ENCODE assay signal across 2 cellular contexts in the genomic region with DNA sequence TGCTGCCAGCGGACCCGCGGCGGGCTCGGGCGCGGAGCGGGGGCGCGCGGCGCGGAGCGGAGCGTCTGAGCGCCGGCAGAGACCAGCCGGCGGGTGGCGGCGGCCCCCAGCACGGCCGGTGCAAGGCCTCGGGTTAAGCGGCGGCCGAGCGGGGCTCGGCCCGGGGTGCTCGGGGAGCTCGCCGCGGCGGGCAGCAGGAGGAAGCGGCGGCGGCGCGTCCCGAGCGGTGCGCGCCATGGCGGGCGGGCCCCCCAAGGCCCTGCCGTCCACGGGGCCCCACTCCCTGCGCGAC.
TF ChIP-seq lines count a peak whose summit lies in the region.

No MANE protein-coding gene starts in this region.

TF ChIP-seq in K562, 482 proteins besides CTCF, POLR2A, EP300 and RAD21 (continues in another document):
- TF ChIP-seq GATAD2B (IDR thresholded peaks at IDR 0.05; ENCODE audit: borderline replicate concordance), result peak; percentile 51; the same call in 1 of the 2 replicates
- TF ChIP-seq, protein P1, sequence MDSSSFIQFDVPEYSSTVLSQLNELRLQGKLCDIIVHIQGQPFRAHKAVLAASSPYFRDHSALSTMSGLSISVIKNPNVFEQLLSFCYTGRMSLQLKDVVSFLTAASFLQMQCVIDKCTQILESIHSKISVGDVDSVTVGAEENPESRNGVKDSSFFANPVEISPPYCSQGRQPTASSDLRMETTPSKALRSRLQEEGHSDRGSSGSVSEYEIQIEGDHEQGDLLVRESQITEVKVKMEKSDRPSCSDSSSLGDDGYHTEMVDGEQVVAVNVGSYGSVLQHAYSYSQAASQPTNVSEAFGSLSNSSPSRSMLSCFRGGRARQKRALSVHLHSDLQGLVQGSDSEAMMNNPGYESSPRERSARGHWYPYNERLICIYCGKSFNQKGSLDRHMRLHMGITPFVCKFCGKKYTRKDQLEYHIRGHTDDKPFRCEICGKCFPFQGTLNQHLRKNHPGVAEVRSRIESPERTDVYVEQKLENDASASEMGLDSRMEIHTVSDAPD (CRISPR knock-in tag; IDR thresholded peaks at IDR 0.05), result no peak
- TF ChIP-seq FOXP1 (CRISPR knock-in tag; IDR thresholded peaks at IDR 0.05), result no peak
- 0 out of 2 replicates have a peak, but pooled peaks have one; percentile 37 for TF ChIP-seq ZNF175 (CRISPR knock-in tag; IDR thresholded peaks at IDR 0.05; ENCODE audit: low read depth)
- TF ChIP-seq HNRNPL (IDR thresholded peaks at IDR 0.05; ENCODE audit: low read depth, low read length), result peak; percentile 0; the same call in 1 of the 2 replicates
- TF ChIP-seq, protein P2, sequence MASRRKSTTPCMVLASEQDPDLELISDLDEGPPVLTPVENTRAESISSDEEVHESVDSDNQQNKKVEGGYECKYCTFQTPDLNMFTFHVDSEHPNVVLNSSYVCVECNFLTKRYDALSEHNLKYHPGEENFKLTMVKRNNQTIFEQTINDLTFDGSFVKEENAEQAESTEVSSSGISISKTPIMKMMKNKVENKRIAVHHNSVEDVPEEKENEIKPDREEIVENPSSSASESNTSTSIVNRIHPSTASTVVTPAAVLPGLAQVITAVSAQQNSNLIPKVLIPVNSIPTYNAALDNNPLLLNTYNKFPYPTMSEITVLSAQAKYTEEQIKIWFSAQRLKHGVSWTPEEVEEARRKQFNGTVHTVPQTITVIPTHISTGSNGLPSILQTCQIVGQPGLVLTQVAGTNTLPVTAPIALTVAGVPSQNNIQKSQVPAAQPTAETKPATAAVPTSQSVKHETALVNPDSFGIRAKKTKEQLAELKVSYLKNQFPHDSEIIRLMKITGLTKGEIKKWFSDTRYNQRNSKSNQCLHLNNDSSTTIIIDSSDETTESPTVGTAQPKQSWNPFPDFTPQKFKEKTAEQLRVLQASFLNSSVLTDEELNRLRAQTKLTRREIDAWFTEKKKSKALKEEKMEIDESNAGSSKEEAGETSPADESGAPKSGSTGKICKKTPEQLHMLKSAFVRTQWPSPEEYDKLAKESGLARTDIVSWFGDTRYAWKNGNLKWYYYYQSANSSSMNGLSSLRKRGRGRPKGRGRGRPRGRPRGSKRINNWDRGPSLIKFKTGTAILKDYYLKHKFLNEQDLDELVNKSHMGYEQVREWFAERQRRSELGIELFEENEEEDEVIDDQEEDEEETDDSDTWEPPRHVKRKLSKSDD (conservative IDR thresholded peaks at IDR 0.05; ENCODE audit: low read length), result no peak
- TF ChIP-seq FOXA3 (CRISPR knock-in tag; conservative IDR thresholded peaks at IDR 0.05 in 1 of 2, IDR thresholded peaks at IDR 0.05 in 1 of 2), result no peak
- no peak for TF ChIP-seq CHD2 (IDR thresholded peaks at IDR 0.05; ENCODE audit: low read depth, low read length)
- peak; percentile 76; the same call in 1 of the 2 replicates for TF ChIP-seq PHF8 (IDR thresholded peaks at IDR 0.05; ENCODE audit: borderline replicate concordance, low read length)
- peak; percentile 60 for TF ChIP-seq CCNT2 (IDR thresholded peaks at IDR 0.05; ENCODE audit: borderline replicate concordance, extremely low read depth, insufficient read length, low read depth, low read length)
- peak; percentile 57; the same call in 1 of the 2 replicates for TF ChIP-seq SIN3B (IDR thresholded peaks at IDR 0.05; ENCODE audit: low read depth)
- no peak for TF ChIP-seq RBM17 (IDR thresholded peaks at IDR 0.05; ENCODE audit: borderline replicate concordance, low read depth, low read length)
- TF ChIP-seq LCOR (CRISPR knock-in tag; IDR thresholded peaks at IDR 0.05), result no peak
- TF ChIP-seq RB1 (IDR thresholded peaks at IDR 0.05; ENCODE audit: low read depth), result peak; percentile 65
- TF ChIP-seq, protein P3, sequence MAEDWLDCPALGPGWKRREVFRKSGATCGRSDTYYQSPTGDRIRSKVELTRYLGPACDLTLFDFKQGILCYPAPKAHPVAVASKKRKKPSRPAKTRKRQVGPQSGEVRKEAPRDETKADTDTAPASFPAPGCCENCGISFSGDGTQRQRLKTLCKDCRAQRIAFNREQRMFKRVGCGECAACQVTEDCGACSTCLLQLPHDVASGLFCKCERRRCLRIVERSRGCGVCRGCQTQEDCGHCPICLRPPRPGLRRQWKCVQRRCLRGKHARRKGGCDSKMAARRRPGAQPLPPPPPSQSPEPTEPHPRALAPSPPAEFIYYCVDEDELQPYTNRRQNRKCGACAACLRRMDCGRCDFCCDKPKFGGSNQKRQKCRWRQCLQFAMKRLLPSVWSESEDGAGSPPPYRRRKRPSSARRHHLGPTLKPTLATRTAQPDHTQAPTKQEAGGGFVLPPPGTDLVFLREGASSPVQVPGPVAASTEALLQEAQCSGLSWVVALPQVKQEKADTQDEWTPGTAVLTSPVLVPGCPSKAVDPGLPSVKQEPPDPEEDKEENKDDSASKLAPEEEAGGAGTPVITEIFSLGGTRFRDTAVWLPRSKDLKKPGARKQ (CRISPR knock-in tag; IDR thresholded peaks at IDR 0.05), result no peak
- no peak for TF ChIP-seq BRD9 (IDR thresholded peaks at IDR 0.05; ENCODE audit: low read depth, partially characterized antibody)
- TF ChIP-seq ZSCAN29 (IDR thresholded peaks at IDR 0.05), result no peak
- TF ChIP-seq RBBP5 (IDR thresholded peaks at IDR 0.05; ENCODE audit: borderline replicate concordance, insufficient read depth, low read length, poor library complexity, severe bottlenecking), result peak; percentile 66
- no peak for TF ChIP-seq HNRNPLL (IDR thresholded peaks at IDR 0.05; ENCODE audit: low read depth, low read length, poor library complexity, severe bottlenecking)
- TF ChIP-seq CXXC5 (CRISPR knock-in tag; IDR thresholded peaks at IDR 0.05), result peak; percentile 61; the same call in 1 of the 2 replicates
- no peak for TF ChIP-seq ZC3H11A (IDR thresholded peaks at IDR 0.05; ENCODE audit: low read depth, low read length)
- peak in 1 of 2 experiments; percentile 75; a peak in 2 of 4 replicates for TF ChIP-seq NONO (IDR thresholded peaks at IDR 0.05; ENCODE audit: low read depth in 2 of 2, low read length in 1 of 2)
- TF ChIP-seq POLR2G (IDR thresholded peaks at IDR 0.05; ENCODE audit: low read depth, low read length), result peak; percentile 57
- TF ChIP-seq GATA2 (CRISPR knock-in tag; IDR thresholded peaks at IDR 0.05), result no peak
- TF ChIP-seq TCF7L2 (IDR thresholded peaks at IDR 0.05; ENCODE audit: low read depth, low read length), result no peak
- TF ChIP-seq MIER1 (IDR thresholded peaks at IDR 0.05; ENCODE audit: low read depth), result no peak
- peak in 1 of 2 experiments; percentile 2; a peak in 1 of 4 replicates for TF ChIP-seq SIN3A (IDR thresholded peaks at IDR 0.05; ENCODE audit: borderline replicate concordance in 2 of 2, control insufficient read depth in 1 of 2, low read depth in 2 of 2, low read length in 2 of 2)

TF ChIP-seq in HepG2, 621 proteins besides CTCF, POLR2A, EP300 and RAD21 (continues in another document):
- TF ChIP-seq FLYWCH1 (CRISPR knock-in tag; IDR thresholded peaks at IDR 0.05) (0 out of 2 replicates have a peak, but pooled peaks have one; percentile 11), MAFK (conservative IDR thresholded peaks at IDR 0.05 in 1 of 2, IDR thresholded peaks at IDR 0.05 in 1 of 2; ENCODE audit: low read length in 2 of 2) (no peak), KLF6 (CRISPR knock-in tag; IDR thresholded peaks at IDR 0.05) (no peak), AGO1 (IDR thresholded peaks at IDR 0.05; ENCODE audit: low read depth, low read length, poor library complexity, severe bottlenecking) (no peak), ZKSCAN5 (CRISPR knock-in tag; IDR thresholded peaks at IDR 0.05) (no peak), ZNF232 (CRISPR knock-in tag; IDR thresholded peaks at IDR 0.05; ENCODE audit: borderline replicate concordance) (no peak), ZNF496 (CRISPR knock-in tag; IDR thresholded peaks at IDR 0.05; ENCODE audit: insufficient replicate concordance) (no peak), SPEN (CRISPR knock-in tag; IDR thresholded peaks at IDR 0.05; ENCODE audit: low read depth) (no peak), ZNF460 (CRISPR knock-in tag; IDR thresholded peaks at IDR 0.05; ENCODE audit: borderline replicate concordance) (no peak), CBFB (CRISPR knock-in tag; IDR thresholded peaks at IDR 0.05) (no peak), SP4 (CRISPR knock-in tag; IDR thresholded peaks at IDR 0.05) (peak; percentile 28; the same call in 1 of the 2 replicates), ZNF724P (CRISPR knock-in tag; IDR thresholded peaks at IDR 0.05; ENCODE audit: borderline replicate concordance) (no peak), KAT8 (CRISPR knock-in tag; IDR thresholded peaks at IDR 0.05) (no peak), PTBP1 (IDR thresholded peaks at IDR 0.05; ENCODE audit: low read depth, low read length, poor library complexity, severe bottlenecking) (no peak), ISL2 (CRISPR knock-in tag; IDR thresholded peaks at IDR 0.05) (no peak), NBN (conservative IDR thresholded peaks at IDR 0.05) (no peak), ELF3 (CRISPR knock-in tag; IDR thresholded peaks at IDR 0.05) (no peak), RBFOX2 (IDR thresholded peaks at IDR 0.05; ENCODE audit: low read depth, low read length) (peak; percentile 64), ZNF720 (CRISPR knock-in tag; IDR thresholded peaks at IDR 0.05) (no peak), ZNF768 (CRISPR knock-in tag; IDR thresholded peaks at IDR 0.05) (no peak), AHR (CRISPR knock-in tag; IDR thresholded peaks at IDR 0.05) (no peak), PCBP1 (IDR thresholded peaks at IDR 0.05; ENCODE audit: borderline replicate concordance, low read depth, low read length) (no peak), HMG20B (CRISPR knock-in tag; conservative IDR thresholded peaks at IDR 0.05) (no peak)
- TF ChIP-seq, protein P4, sequence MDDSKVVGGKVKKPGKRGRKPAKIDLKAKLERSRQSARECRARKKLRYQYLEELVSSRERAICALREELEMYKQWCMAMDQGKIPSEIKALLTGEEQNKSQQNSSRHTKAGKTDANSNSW (CRISPR knock-in tag; IDR thresholded peaks at IDR 0.05; ENCODE audit: borderline replicate concordance), result no peak
- TF ChIP-seq, protein P5, sequence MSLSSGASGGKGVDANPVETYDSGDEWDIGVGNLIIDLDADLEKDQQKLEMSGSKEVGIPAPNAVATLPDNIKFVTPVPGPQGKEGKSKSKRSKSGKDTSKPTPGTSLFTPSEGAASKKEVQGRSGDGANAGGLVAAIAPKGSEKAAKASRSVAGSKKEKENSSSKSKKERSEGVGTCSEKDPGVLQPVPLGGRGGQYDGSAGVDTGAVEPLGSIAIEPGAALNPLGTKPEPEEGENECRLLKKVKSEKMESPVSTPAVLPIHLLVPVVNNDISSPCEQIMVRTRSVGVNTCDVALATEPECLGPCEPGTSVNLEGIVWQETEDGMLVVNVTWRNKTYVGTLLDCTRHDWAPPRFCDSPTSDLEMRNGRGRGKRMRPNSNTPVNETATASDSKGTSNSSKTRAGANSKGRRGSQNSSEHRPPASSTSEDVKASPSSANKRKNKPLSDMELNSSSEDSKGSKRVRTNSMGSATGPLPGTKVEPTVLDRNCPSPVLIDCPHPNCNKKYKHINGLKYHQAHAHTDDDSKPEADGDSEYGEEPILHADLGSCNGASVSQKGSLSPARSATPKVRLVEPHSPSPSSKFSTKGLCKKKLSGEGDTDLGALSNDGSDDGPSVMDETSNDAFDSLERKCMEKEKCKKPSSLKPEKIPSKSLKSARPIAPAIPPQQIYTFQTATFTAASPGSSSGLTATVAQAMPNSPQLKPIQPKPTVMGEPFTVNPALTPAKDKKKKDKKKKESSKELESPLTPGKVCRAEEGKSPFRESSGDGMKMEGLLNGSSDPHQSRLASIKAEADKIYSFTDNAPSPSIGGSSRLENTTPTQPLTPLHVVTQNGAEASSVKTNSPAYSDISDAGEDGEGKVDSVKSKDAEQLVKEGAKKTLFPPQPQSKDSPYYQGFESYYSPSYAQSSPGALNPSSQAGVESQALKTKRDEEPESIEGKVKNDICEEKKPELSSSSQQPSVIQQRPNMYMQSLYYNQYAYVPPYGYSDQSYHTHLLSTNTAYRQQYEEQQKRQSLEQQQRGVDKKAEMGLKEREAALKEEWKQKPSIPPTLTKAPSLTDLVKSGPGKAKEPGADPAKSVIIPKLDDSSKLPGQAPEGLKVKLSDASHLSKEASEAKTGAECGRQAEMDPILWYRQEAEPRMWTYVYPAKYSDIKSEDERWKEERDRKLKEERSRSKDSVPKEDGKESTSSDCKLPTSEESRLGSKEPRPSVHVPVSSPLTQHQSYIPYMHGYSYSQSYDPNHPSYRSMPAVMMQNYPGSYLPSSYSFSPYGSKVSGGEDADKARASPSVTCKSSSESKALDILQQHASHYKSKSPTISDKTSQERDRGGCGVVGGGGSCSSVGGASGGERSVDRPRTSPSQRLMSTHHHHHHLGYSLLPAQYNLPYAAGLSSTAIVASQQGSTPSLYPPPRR (CRISPR knock-in tag; IDR thresholded peaks at IDR 0.05; ENCODE audit: borderline replicate concordance), result no peak
- TF ChIP-seq, protein P2 (CRISPR knock-in tag; IDR thresholded peaks at IDR 0.05; ENCODE audit: low read depth), result no peak
- TF ChIP-seq, protein P6, sequence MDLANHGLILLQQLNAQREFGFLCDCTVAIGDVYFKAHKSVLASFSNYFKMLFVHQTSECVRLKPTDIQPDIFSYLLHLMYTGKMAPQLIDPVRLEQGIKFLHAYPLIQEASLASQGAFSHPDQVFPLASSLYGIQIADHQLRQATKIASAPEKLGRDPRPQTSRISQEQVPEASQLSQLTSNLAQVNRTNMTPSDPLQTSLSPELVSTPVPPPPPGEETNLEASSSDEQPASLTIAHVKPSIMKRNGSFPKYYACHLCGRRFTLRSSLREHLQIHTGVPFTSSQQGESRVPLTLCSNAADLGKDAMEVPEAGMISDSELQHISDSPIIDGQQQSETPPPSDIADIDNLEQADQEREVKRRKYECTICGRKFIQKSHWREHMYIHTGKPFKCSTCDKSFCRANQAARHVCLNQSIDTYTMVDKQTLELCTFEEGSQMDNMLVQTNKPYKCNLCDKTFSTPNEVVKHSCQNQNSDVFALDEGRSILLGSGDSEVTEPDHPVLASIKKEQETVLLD (CRISPR knock-in tag; IDR thresholded peaks at IDR 0.05; ENCODE audit: low read depth), result no peak
- TF ChIP-seq, protein P7, sequence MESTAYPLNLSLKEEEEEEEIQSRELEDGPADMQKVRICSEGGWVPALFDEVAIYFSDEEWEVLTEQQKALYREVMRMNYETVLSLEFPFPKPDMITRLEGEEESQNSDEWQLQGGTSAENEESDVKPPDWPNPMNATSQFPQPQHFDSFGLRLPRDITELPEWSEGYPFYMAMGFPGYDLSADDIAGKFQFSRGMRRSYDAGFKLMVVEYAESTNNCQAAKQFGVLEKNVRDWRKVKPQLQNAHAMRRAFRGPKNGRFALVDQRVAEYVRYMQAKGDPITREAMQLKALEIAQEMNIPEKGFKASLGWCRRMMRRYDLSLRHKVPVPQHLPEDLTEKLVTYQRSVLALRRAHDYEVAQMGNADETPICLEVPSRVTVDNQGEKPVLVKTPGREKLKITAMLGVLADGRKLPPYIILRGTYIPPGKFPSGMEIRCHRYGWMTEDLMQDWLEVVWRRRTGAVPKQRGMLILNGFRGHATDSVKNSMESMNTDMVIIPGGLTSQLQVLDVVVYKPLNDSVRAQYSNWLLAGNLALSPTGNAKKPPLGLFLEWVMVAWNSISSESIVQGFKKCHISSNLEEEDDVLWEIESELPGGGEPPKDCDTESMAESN (CRISPR knock-in tag; conservative IDR thresholded peaks at IDR 0.05), result no peak
